2 cellular contexts compared by ENCODE assay signal in the genomic region with DNA sequence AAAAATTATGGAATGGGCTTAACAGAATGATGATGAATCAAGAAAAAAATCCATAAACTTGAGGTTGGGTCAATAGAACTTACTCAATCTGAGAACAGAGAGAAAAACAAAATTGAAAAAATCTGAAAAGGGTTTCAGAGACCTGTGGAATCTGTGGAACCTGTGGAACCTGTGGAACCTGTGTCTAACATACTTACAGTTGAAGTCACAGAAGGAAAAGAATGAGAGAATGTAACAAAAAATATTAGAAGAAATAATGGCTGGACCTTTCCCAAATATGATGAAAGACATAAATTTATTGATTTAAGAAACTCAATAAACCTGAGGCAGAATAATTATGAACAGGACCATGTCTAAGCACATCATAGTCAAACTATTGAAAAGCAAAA.
A peak's percentile ranks its signal among the peaks of the same experiment; 100 is the strongest.
TF ChIP-seq lines count a peak whose summit lies in the region.

No MANE protein-coding gene starts in this region.

TF ChIP-seq in HEK293, 187 proteins besides CTCF, POLR2A, EP300 and RAD21:
- TF ChIP-seq TRIM28 (IDR thresholded peaks at IDR 0.05; ENCODE audit: borderline replicate concordance, low read length) (peak; percentile 91), ZSCAN16 (tag by site-specific recombination; IDR thresholded peaks at IDR 0.05) (no peak), SCRT1 (tag by site-specific recombination; IDR thresholded peaks at IDR 0.05; ENCODE audit: borderline replicate concordance) (peak; percentile 97), ZNF394 (tag by site-specific recombination; IDR thresholded peaks at IDR 0.05; ENCODE audit: borderline replicate concordance) (no peak), ZNF184 (tag by site-specific recombination; IDR thresholded peaks at IDR 0.05) (no peak), ZNF747 (tag by site-specific recombination; IDR thresholded peaks at IDR 0.05) (no peak), ZNF335 (tag by site-specific recombination; conservative IDR thresholded peaks at IDR 0.05) (no peak), SCRT2 (tag by site-specific recombination; IDR thresholded peaks at IDR 0.05) (peak; percentile 83), ZNF558 (tag by site-specific recombination; IDR thresholded peaks at IDR 0.05) (peak; percentile 77; the same call in 1 of the 2 replicates), ZNF530 (tag by site-specific recombination; IDR thresholded peaks at IDR 0.05; ENCODE audit: low read depth) (no peak), ZIC2 (tag by site-specific recombination; IDR thresholded peaks at IDR 0.05) (no peak), HOXC10 (CRISPR knock-in tag; IDR thresholded peaks at IDR 0.05) (no peak), SETDB1 (IDR thresholded peaks at IDR 0.05; ENCODE audit: insufficient read length, low read length) (peak; percentile 83), ZNF501 (tag by site-specific recombination; IDR thresholded peaks at IDR 0.05) (no peak)
- TF ChIP-seq, protein P1, sequence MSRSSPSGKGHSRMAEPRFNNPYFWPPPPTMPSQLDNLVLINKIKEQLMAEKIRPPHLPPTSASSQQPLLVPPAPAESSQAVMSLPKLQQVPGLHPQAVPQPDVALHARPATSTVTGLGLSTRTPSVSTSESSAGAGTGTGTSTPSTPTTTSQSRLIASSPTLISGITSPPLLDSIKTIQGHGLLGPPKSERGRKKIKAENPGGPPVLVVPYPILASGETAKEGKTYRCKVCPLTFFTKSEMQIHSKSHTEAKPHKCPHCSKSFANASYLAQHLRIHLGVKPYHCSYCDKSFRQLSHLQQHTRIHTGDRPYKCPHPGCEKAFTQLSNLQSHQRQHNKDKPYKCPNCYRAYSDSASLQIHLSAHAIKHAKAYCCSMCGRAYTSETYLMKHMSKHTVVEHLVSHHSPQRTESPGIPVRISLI (tag by site-specific recombination; IDR thresholded peaks at IDR 0.05), result no peak
- TF ChIP-seq, protein P2, sequence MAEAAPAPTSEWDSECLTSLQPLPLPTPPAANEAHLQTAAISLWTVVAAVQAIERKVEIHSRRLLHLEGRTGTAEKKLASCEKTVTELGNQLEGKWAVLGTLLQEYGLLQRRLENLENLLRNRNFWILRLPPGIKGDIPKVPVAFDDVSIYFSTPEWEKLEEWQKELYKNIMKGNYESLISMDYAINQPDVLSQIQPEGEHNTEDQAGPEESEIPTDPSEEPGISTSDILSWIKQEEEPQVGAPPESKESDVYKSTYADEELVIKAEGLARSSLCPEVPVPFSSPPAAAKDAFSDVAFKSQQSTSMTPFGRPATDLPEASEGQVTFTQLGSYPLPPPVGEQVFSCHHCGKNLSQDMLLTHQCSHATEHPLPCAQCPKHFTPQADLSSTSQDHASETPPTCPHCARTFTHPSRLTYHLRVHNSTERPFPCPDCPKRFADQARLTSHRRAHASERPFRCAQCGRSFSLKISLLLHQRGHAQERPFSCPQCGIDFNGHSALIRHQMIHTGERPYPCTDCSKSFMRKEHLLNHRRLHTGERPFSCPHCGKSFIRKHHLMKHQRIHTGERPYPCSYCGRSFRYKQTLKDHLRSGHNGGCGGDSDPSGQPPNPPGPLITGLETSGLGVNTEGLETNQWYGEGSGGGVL (tag by site-specific recombination; IDR thresholded peaks at IDR 0.05), result no peak
- TF ChIP-seq, protein P3, sequence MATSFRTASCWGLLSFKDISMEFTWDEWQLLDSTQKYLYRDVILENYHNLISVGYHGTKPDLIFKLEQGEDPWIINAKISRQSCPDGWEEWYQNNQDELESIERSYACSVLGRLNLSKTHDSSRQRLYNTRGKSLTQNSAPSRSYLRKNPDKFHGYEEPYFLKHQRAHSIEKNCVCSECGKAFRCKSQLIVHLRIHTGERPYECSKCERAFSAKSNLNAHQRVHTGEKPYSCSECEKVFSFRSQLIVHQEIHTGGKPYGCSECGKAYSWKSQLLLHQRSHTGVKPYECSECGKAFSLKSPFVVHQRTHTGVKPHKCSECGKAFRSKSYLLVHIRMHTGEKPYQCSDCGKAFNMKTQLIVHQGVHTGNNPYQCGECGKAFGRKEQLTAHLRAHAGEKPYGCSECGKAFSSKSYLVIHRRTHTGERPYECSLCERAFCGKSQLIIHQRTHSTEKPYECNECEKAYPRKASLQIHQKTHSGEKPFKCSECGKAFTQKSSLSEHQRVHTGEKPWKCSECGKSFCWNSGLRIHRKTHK (tag by site-specific recombination; IDR thresholded peaks at IDR 0.05), result no peak
- TF ChIP-seq, protein P4, sequence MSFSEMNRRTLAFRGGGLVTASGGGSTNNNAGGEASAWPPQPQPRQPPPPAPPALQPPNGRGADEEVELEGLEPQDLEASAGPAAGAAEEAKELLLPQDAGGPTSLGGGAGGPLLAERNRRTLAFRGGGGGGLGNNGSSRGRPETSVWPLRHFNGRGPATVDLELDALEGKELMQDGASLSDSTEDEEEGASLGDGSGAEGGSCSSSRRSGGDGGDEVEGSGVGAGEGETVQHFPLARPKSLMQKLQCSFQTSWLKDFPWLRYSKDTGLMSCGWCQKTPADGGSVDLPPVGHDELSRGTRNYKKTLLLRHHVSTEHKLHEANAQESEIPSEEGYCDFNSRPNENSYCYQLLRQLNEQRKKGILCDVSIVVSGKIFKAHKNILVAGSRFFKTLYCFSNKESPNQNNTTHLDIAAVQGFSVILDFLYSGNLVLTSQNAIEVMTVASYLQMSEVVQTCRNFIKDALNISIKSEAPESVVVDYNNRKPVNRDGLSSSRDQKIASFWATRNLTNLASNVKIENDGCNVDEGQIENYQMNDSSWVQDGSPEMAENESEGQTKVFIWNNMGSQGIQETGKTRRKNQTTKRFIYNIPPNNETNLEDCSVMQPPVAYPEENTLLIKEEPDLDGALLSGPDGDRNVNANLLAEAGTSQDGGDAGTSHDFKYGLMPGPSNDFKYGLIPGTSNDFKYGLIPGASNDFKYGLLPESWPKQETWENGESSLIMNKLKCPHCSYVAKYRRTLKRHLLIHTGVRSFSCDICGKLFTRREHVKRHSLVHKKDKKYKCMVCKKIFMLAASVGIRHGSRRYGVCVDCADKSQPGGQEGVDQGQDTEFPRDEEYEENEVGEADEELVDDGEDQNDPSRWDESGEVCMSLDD (tag by site-specific recombination; IDR thresholded peaks at IDR 0.05), result no peak

TF ChIP-seq in endothelial cell of umbilical vein, 7 proteins besides CTCF, POLR2A, EP300 and RAD21:
- TF ChIP-seq FOS (IDR thresholded peaks at IDR 0.05; ENCODE audit: borderline replicate concordance, insufficient read depth, low read length), result no peak
- no peak for TF ChIP-seq EZH2 (IDR thresholded peaks at IDR 0.05; ENCODE audit: borderline replicate concordance, low read depth, low read length, severe bottlenecking)
- TF ChIP-seq POLR2AphosphoS5 (IDR thresholded peaks at IDR 0.05; ENCODE audit: insufficient read depth, low read depth, low read length), result no peak
- TF ChIP-seq GATA2 (IDR thresholded peaks at IDR 0.05; ENCODE audit: insufficient read depth, insufficient read length, low read depth, low read length), result no peak
- no peak for TF ChIP-seq JUN (IDR thresholded peaks at IDR 0.05; ENCODE audit: borderline replicate concordance, insufficient read depth, insufficient read length, low read depth)
- TF ChIP-seq MYC (IDR thresholded peaks at IDR 0.05; ENCODE audit: low read depth, low read length), result no peak
- TF ChIP-seq, protein P5, sequence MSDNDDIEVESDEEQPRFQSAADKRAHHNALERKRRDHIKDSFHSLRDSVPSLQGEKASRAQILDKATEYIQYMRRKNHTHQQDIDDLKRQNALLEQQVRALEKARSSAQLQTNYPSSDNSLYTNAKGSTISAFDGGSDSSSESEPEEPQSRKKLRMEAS (IDR thresholded peaks at IDR 0.05; ENCODE audit: insufficient read depth, insufficient read length), result no peak
